In the genomic region with DNA sequence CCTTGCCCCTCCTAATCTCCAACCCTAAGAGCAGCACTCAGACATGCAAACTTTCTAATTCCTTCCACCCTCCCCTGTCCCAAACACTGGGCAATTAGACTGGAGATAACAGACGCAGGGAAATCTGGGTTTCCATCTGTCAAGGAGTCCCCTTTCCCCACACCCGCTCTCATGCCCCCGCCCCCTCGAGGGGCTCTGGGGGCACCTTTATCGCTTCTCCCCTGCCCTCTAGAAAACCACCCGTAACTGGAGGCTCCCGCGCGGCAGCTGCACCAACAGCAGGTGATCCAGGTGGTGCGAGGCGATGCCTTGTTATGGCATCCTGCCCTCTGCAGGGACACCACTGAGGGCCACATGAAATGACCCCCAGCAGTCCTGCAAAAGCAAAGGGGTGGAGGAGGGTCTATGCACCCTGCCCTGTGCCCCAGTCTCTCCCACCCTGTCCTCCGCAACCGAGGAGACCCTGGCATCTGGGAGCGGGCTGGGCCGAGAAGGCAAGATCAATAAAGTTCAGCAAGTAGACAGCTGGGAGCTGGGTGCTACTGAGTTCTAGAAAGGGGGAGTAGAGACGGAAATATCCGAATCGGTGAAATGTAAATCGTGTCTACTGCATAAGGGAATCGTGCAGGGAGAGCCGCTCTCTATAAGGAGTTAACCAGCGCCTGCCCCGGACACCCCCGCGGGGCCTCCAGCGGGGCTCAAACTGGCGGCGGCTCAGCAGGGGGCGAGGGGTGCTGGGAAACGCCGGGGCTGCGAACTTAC, we compare ENCODE assay signal across 1 cellular context.
TF ChIP-seq lines count a peak whose summit lies in the region.

No MANE protein-coding gene starts in this region.

TF ChIP-seq in GM23338, 12 proteins besides CTCF, POLR2A, EP300 and RAD21 (continued from another document):
- TF ChIP-seq, protein P1, sequence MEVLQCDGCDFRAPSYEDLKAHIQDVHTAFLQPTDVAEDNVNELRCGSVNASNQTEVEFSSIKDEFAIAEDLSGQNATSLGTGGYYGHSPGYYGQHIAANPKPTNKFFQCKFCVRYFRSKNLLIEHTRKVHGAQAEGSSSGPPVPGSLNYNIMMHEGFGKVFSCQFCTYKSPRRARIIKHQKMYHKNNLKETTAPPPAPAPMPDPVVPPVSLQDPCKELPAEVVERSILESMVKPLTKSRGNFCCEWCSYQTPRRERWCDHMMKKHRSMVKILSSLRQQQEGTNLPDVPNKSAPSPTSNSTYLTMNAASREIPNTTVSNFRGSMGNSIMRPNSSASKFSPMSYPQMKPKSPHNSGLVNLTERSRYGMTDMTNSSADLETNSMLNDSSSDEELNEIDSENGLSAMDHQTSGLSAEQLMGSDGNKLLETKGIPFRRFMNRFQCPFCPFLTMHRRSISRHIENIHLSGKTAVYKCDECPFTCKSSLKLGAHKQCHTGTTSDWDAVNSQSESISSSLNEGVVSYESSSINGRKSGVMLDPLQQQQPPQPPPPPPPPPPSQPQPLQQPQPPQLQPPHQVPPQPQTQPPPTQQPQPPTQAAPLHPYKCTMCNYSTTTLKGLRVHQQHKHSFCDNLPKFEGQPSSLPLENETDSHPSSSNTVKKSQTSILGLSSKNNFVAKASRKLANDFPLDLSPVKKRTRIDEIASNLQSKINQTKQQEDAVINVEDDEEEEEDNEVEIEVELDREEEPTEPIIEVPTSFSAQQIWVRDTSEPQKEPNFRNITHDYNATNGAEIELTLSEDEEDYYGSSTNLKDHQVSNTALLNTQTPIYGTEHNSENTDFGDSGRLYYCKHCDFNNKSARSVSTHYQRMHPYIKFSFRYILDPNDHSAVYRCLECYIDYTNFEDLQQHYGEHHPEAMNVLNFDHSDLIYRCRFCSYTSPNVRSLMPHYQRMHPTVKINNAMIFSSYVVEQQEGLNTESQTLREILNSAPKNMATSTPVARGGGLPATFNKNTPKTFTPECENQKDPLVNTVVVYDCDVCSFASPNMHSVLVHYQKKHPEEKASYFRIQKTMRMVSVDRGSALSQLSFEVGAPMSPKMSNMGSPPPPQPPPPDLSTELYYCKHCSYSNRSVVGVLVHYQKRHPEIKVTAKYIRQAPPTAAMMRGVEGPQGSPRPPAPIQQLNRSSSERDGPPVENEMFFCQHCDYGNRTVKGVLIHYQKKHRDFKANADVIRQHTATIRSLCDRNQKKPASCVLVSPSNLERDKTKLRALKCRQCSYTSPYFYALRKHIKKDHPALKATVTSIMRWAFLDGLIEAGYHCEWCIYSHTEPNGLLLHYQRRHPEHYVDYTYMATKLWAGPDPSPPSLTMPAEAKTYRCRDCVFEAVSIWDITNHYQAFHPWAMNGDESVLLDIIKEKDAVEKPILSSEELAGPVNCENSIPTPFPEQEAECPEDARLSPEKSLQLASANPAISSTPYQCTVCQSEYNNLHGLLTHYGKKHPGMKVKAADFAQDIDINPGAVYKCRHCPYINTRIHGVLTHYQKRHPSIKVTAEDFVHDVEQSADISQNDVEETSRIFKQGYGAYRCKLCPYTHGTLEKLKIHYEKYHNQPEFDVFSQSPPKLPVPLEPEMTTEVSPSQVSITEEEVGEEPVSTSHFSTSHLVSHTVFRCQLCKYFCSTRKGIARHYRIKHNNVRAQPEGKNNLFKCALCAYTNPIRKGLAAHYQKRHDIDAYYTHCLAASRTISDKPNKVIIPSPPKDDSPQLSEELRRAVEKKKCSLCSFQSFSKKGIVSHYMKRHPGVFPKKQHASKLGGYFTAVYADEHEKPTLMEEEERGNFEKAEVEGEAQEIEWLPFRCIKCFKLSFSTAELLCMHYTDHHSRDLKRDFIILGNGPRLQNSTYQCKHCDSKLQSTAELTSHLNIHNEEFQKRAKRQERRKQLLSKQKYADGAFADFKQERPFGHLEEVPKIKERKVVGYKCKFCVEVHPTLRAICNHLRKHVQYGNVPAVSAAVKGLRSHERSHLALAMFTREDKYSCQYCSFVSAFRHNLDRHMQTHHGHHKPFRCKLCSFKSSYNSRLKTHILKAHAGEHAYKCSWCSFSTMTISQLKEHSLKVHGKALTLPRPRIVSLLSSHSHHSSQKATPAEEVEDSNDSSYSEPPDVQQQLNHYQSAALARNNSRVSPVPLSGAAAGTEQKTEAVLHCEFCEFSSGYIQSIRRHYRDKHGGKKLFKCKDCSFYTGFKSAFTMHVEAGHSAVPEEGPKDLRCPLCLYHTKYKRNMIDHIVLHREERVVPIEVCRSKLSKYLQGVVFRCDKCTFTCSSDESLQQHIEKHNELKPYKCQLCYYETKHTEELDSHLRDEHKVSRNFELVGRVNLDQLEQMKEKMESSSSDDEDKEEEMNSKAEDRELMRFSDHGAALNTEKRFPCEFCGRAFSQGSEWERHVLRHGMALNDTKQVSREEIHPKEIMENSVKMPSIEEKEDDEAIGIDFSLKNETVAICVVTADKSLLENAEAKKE (CRISPR knock-in tag; IDR thresholded peaks at IDR 0.05), result no peak
- peak; percentile 22 for TF ChIP-seq EZH2 (IDR thresholded peaks at IDR 0.05; ENCODE audit: low read depth, unreplicated experiment)
- TF ChIP-seq, protein P2, sequence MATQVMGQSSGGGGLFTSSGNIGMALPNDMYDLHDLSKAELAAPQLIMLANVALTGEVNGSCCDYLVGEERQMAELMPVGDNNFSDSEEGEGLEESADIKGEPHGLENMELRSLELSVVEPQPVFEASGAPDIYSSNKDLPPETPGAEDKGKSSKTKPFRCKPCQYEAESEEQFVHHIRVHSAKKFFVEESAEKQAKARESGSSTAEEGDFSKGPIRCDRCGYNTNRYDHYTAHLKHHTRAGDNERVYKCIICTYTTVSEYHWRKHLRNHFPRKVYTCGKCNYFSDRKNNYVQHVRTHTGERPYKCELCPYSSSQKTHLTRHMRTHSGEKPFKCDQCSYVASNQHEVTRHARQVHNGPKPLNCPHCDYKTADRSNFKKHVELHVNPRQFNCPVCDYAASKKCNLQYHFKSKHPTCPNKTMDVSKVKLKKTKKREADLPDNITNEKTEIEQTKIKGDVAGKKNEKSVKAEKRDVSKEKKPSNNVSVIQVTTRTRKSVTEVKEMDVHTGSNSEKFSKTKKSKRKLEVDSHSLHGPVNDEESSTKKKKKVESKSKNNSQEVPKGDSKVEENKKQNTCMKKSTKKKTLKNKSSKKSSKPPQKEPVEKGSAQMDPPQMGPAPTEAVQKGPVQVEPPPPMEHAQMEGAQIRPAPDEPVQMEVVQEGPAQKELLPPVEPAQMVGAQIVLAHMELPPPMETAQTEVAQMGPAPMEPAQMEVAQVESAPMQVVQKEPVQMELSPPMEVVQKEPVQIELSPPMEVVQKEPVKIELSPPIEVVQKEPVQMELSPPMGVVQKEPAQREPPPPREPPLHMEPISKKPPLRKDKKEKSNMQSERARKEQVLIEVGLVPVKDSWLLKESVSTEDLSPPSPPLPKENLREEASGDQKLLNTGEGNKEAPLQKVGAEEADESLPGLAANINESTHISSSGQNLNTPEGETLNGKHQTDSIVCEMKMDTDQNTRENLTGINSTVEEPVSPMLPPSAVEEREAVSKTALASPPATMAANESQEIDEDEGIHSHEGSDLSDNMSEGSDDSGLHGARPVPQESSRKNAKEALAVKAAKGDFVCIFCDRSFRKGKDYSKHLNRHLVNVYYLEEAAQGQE (IDR thresholded peaks at IDR 0.05; ENCODE audit: unreplicated experiment), result no peak
